In genomic region chr20:17919149-17919548, GRCh38 we compare ENCODE assay signal across 7 cellular contexts.
"Had no signal": no experiment of that assay in that cellular context is flagged by ENCODE, and none has a peak within 500 bp of the region (broad histone marks: within the 10 kb centered on the region; RNA-seq: fewer than 3 reads in every experiment).

No MANE protein-coding gene starts in this region.

- ATAC-seq: GM12878 had no signal

- FAIRE-seq: GM12878, GM12891, GM12892, GM18507, GM19239 had no signal

- H3K4me3 ChIP-seq: GM12878 had no signal

- DNase-seq: GDM1, GF-D8 had no signal
